Comparison of ENCODE assay signal across 8 cellular contexts in genomic region chr11:47004595-47005033, GRCh38.
DNase-seq lines count a peak whose midpoint lies in the region; ATAC-seq and TF ChIP-seq lines count a peak whose summit lies in the region.

No MANE protein-coding gene starts in this region.

- H3K27ac ChIP-seq in ascending aorta (peak overlapping the region; percentile 37 to 49), right atrium auricular region (peak overlapping the region; percentile 48 to 63), skeletal muscle tissue (ENCODE audit: low read depth, low read length) (peak overlapping the region; percentile 61)

- intact Hi-C loops in ascending aorta (cut with DNase I), result no loop called here

- H3K4me3 ChIP-seq in ascending aorta, result no peak overlapping the region
- H3K4me3 ChIP-seq in right atrium auricular region, result no peak overlapping the region
- no peak overlapping the region for H3K4me3 ChIP-seq in skeletal muscle tissue (ENCODE audit: low read length in 3 of 3)

- in situ Hi-C loops in G401 (cut with HindIII; ENCODE audit: low sequenced_read_pairs), result no loop called here

- DNase-seq in G401 (ENCODE audit: low spot score) (peak; percentile 94), NCI-H1092 (lab: John Stamatoyannopoulos, UW) (peak; percentile 44), ascending aorta (ENCODE audit: low spot score in 2 of 2) (peak; percentile 16 to 80), right atrium auricular region (ENCODE audit: low spot score) (peak; percentile 84)

- ATAC-seq in GM21381 (IDR thresholded peaks at IDR 0.05; ENCODE audit: unreplicated experiment), result no peak
- no peak for ATAC-seq in GM19324 (IDR thresholded peaks at IDR 0.05; ENCODE audit: low FRiP score, unreplicated experiment)
- no peak for ATAC-seq in HG03457 (IDR thresholded peaks at IDR 0.05; ENCODE audit: unreplicated experiment)

- H3K9me3 ChIP-seq in ascending aorta (no peaks in the 10 kb centered on the region), right atrium auricular region (no peaks in the 10 kb centered on the region), skeletal muscle tissue (ENCODE audit: control insufficient read depth in 3 of 3, low read length in 3 of 3) (no peaks in the 10 kb centered on the region)

- H3K36me3 ChIP-seq in ascending aorta, result no peaks in the 10 kb centered on the region
- H3K36me3 ChIP-seq in right atrium auricular region, result no peaks in the 10 kb centered on the region
- H3K36me3 ChIP-seq in skeletal muscle tissue (ENCODE audit: control insufficient read depth in 3 of 3, insufficient read depth in 3 of 3, low read length in 3 of 3), result no peaks in the 10 kb centered on the region

- H3K4me1 ChIP-seq in ascending aorta, result peaks cover 0 to 18% of the 10 kb centered on the region in 2 donors
- H3K4me1 ChIP-seq in right atrium auricular region, result peaks cover 0 to 31% of the 10 kb centered on the region in 2 donors
- H3K4me1 ChIP-seq in skeletal muscle tissue (ENCODE audit: control insufficient read depth in 3 of 3, insufficient read depth in 3 of 3, low read length in 3 of 3), result peaks cover 11 to 20% (median 13%) of the 10 kb centered on the region in 3 donors

- no peak overlapping the region for H3K9ac ChIP-seq in skeletal muscle tissue (ENCODE audit: low read depth in 1 of 3, low read length in 3 of 3)

- no peak for TF ChIP-seq CTCF in ascending aorta (IDR thresholded peaks at IDR 0.05)
- TF ChIP-seq CTCF in right atrium auricular region (IDR thresholded peaks at IDR 0.05), result no peak

- no peaks in the 10 kb centered on the region for H3K27me3 ChIP-seq in ascending aorta
- H3K27me3 ChIP-seq in right atrium auricular region, result no peaks in the 10 kb centered on the region
- H3K27me3 ChIP-seq in skeletal muscle tissue (ENCODE audit: control insufficient read depth in 3 of 3, insufficient read depth in 3 of 3, low read length in 3 of 3), result no peaks in the 10 kb centered on the region

Comparison
In these comparisons a context has a peak if more than half of its experiments do, and no peak if none do; other contexts are left out.
1. DNase-seq: peak in every context shown above with its lines; median percentile 94 in G401; 84 in right atrium auricular region; 48 in ascending aorta; 44 in NCI-H1092.